ENCODE assay signal across 8 cellular contexts in genomic region chr12:19439059-19440018, GRCh38. TPM values are rescaled to one million over a fixed set of nuclear protein-coding genes. Genes with fewer than 3 reads are reported as not detected.
A peak's percentile ranks its signal among the peaks of the same experiment; 100 is the strongest.
DNase-seq lines count a peak whose midpoint lies in the region; ATAC-seq and TF ChIP-seq lines count a peak whose summit lies in the region.

A gene with protein sequence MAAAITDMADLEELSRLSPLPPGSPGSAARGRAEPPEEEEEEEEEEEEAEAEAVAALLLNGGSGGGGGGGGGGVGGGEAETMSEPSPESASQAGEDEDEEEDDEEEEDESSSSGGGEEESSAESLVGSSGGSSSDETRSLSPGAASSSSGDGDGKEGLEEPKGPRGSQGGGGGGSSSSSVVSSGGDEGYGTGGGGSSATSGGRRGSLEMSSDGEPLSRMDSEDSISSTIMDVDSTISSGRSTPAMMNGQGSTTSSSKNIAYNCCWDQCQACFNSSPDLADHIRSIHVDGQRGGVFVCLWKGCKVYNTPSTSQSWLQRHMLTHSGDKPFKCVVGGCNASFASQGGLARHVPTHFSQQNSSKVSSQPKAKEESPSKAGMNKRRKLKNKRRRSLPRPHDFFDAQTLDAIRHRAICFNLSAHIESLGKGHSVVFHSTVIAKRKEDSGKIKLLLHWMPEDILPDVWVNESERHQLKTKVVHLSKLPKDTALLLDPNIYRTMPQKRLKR (plus strand): TSS chr12:19439492. CDS start chr12:19439700, 208 bp downstream.

- TF ChIP-seq CTCF in AG10803 (conservative IDR thresholded peaks at IDR 0.05; ENCODE audit: low read length) (no peak), chondrocyte (IDR thresholded peaks at IDR 0.05) (no peak)

- H3K4me1 Mint-ChIP-seq in activated CD4-positive, alpha-beta T cell treated with anti-CD3 and anti-CD28 coated beads for 36 hours: peaks cover 36% of the 10 kb centered on the region
- peaks cover 24% of the 10 kb centered on the region for H3K4me1 Mint-ChIP-seq in chondrocyte (ENCODE audit: low read depth)

- H3K36me3 Mint-ChIP-seq in activated CD4-positive, alpha-beta T cell treated with anti-CD3 and anti-CD28 coated beads for 36 hours (ENCODE audit: low read depth): peaks cover 27% of the 10 kb centered on the region
- H3K36me3 Mint-ChIP-seq in chondrocyte (ENCODE audit: low read depth): peaks cover 2% of the 10 kb centered on the region

- H3K9me3 Mint-ChIP-seq in activated CD4-positive, alpha-beta T cell treated with anti-CD3 and anti-CD28 coated beads for 36 hours (ENCODE audit: low read depth): no peaks in the 10 kb centered on the region
- H3K9me3 Mint-ChIP-seq in chondrocyte (ENCODE audit: low read depth): peaks cover 4% of the 10 kb centered on the region

- H3K4me3 Mint-ChIP-seq in activated CD4-positive, alpha-beta T cell treated with anti-CD3 and anti-CD28 coated beads for 36 hours: peak within 1 kb of the TSS; percentile 98
- H3K4me3 Mint-ChIP-seq in chondrocyte (ENCODE audit: unreplicated experiment): peak within 1 kb of the TSS; percentile 93

- H3K4me3 ChIP-seq in AG10803 (ENCODE audit: low read length): peak within 1 kb of the TSS; percentile 83

- H3K27me3 Mint-ChIP-seq in activated CD4-positive, alpha-beta T cell treated with anti-CD3 and anti-CD28 coated beads for 36 hours: no peaks in the 10 kb centered on the region
- H3K27me3 Mint-ChIP-seq in chondrocyte (ENCODE audit: low read depth): no peaks in the 10 kb centered on the region

- ATAC-seq in GM19025 (IDR thresholded peaks at IDR 0.05; ENCODE audit: low read depth, unreplicated experiment) (peak; percentile 85), HG03280 (IDR thresholded peaks at IDR 0.05; ENCODE audit: unreplicated experiment) (peak; percentile 87)
- ATAC-seq in activated CD4-positive, alpha-beta T cell treated with anti-CD3 and anti-CD28 coated beads for 36 hours: peak; percentile 84

- DNase-seq in AG10803 (ENCODE audit: low read depth) (peak; percentile 95), NCI-H510A treated with DMSO at 0.1 percent for 48 hours (lab: John Stamatoyannopoulos, UW) (peak; percentile 74), chondrocyte (ENCODE audit: low spot score) (peak; percentile 98), kidney tubule cell (ENCODE audit: low spot score) (peak; percentile 96)
- DNase-seq in activated CD4-positive, alpha-beta T cell treated with anti-CD3 and anti-CD28 coated beads for 36 hours: peak; percentile 93
- DNase-seq in stimulated activated CD4-positive, alpha-beta T cell treated with anti-CD3 and anti-CD28 coated beads, Interleukin-1b, Interleukin-23, amount 100 ng/mL, for 1 hour (ENCODE audit: low read depth in 2 of 2): peak; percentile 65 to 87

- H3K27ac Mint-ChIP-seq in activated CD4-positive, alpha-beta T cell treated with anti-CD3 and anti-CD28 coated beads for 36 hours: peak within 1 kb of the TSS; percentile 98
- peak within 1 kb of the TSS; percentile 94 for H3K27ac Mint-ChIP-seq in chondrocyte (ENCODE audit: unreplicated experiment)

- intact Hi-C loops in activated CD4-positive, alpha-beta T cell treated with anti-CD3 and anti-CD28 coated beads for 36 hours (cut with DNase I, micrococcal nuclease): loop anchor here (1.0 to 10.0 kb wide), 4 partner anchors 8 to 315 kb away; partner anchors contain the start of gene PLEKHA5 (in 1 of the 2)

- CTCF ChIA-PET in activated CD4-positive, alpha-beta T cell treated with anti-CD3 and anti-CD28 coated beads for 36 hours (lab: Charles Lee): no interaction called here

- POLR2A ChIA-PET in activated CD4-positive, alpha-beta T cell treated with anti-CD3 and anti-CD28 coated beads for 36 hours (lab: Charles Lee): no interaction called here

RNA-seq across cellular contexts. Expression of the gene that starts here (rescaled TPM):
- total RNA-seq in activated CD4-positive, alpha-beta T cell treated with anti-CD3 and anti-CD28 coated beads for 36 hours: 10 to 100 TPM; 44.2 to 52.9 TPM
- total RNA-seq in chondrocyte: 34.4 to 36.5 TPM (median 36.0 TPM) in 3 replicates

Comparison
In these comparisons a context has a peak if more than half of its experiments do, and no peak if none do; other contexts are left out.
1. Peak in every context shown above with its lines: DNase-seq, ATAC-seq and H3K4me3 ChIP-seq.